ENCODE assay signal across 1 cellular context in the genomic region with DNA sequence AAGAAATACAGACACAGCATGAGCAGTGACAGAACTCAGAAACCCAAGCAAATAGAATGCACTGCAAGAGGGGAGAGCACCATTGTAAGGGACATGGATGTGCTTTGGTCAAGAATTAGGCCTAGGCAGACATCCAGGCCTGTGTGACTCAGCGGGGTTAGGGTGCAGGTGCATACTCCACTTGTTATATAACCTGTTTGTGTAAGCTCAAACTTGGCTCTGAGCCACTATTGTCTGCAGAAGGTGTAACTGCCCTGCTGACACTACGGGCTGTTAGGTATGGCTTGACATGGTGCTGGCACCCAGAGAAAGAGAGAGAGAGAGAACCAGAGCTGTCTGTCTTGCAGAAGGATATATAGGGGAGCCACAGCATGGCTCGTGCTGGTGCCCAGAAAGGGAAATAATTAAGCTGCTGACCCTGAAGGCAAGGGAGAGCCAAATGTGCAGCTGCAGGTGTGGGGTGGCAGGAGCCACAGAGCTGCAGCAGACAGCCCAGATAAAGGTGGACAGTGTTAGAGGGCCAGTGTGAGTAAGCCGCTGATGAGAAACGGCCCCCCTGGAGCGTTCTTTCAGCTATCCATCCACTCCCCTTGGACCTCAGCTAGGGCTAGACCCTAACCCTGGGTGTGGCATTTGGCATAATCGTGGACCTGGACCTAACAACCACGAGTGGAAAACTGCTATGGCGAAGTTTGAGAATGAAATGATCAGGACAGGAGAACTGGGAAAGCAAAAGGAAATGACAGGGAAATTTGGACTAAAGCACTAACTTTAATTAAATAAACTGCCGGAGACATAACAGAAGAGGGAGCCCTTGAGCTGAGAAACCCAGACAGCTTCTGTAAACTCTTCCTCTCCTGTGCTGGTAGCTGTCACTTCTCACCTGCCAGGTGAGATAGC.
TF ChIP-seq lines count a peak whose summit lies in the region.

No MANE protein-coding gene starts in this region.

TF ChIP-seq in HepG2, 621 proteins besides CTCF, POLR2A, EP300 and RAD21 (continued from another document and continues in another):
- TF ChIP-seq, protein P1, sequence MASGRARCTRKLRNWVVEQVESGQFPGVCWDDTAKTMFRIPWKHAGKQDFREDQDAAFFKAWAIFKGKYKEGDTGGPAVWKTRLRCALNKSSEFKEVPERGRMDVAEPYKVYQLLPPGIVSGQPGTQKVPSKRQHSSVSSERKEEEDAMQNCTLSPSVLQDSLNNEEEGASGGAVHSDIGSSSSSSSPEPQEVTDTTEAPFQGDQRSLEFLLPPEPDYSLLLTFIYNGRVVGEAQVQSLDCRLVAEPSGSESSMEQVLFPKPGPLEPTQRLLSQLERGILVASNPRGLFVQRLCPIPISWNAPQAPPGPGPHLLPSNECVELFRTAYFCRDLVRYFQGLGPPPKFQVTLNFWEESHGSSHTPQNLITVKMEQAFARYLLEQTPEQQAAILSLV (CRISPR knock-in tag; IDR thresholded peaks at IDR 0.05; ENCODE audit: borderline replicate concordance): no peak
- TF ChIP-seq ZNF614 (CRISPR knock-in tag; IDR thresholded peaks at IDR 0.05; ENCODE audit: borderline replicate concordance) (no peak), ZSCAN22 (CRISPR knock-in tag; IDR thresholded peaks at IDR 0.05) (no peak), HDAC1 (CRISPR knock-in tag; IDR thresholded peaks at IDR 0.05) (peak; percentile 56), ZBTB3 (CRISPR knock-in tag; IDR thresholded peaks at IDR 0.05; ENCODE audit: borderline replicate concordance, low read depth) (no peak), ZNF44 (CRISPR knock-in tag; IDR thresholded peaks at IDR 0.05) (no peak), ZNF644 (CRISPR knock-in tag; IDR thresholded peaks at IDR 0.05; ENCODE audit: low read depth) (peak; percentile 59), CEBPG (CRISPR knock-in tag; IDR thresholded peaks at IDR 0.05) (0 out of 2 replicates have a peak, but pooled peaks have one; percentile 39), ZSCAN21 (CRISPR knock-in tag; IDR thresholded peaks at IDR 0.05; ENCODE audit: borderline replicate concordance) (0 out of 2 replicates have a peak, but pooled peaks have one; percentile 27), ARHGAP35 (CRISPR knock-in tag; IDR thresholded peaks at IDR 0.05; ENCODE audit: borderline replicate concordance) (0 out of 2 replicates have a peak, but pooled peaks have one; percentile 47), KMT2B (CRISPR knock-in tag; IDR thresholded peaks at IDR 0.05) (no peak), KDM1A (CRISPR knock-in tag; IDR thresholded peaks at IDR 0.05) (0 out of 2 replicates have a peak, but pooled peaks have one; percentile 50), MED1 (CRISPR knock-in tag; IDR thresholded peaks at IDR 0.05) (peak; percentile 40), SNAPC2 (CRISPR knock-in tag; IDR thresholded peaks at IDR 0.05) (no peak), POLR2AphosphoS5 (IDR thresholded peaks at IDR 0.05; ENCODE audit: low read depth, low read length) (no peak), RARA (CRISPR knock-in tag; IDR thresholded peaks at IDR 0.05) (peak; percentile 60), ZNF563 (CRISPR knock-in tag; IDR thresholded peaks at IDR 0.05) (no peak), RCOR2 (CRISPR knock-in tag; IDR thresholded peaks at IDR 0.05) (peak; percentile 81; the same call in 1 of the 2 replicates), ZC3H13 (CRISPR knock-in tag; IDR thresholded peaks at IDR 0.05) (no peak), LCORL (IDR thresholded peaks at IDR 0.05) (peak; percentile 34; the same call in 1 of the 2 replicates), LCORL (CRISPR knock-in tag; IDR thresholded peaks at IDR 0.05) (peak; percentile 51; the same call in 1 of the 2 replicates), NR2F6 (IDR thresholded peaks at IDR 0.05) (no peak), NR2F6 (CRISPR knock-in tag; IDR thresholded peaks at IDR 0.05) (peak; percentile 50; the same call in 1 of the 2 replicates), ZNF841 (CRISPR knock-in tag; IDR thresholded peaks at IDR 0.05; ENCODE audit: borderline replicate concordance) (0 out of 2 replicates have a peak, but pooled peaks have one; percentile 34), U2AF1 (optimal IDR thresholded peaks at IDR 0.05; ENCODE audit: low read depth, low read length) (no peak), DPF2 (CRISPR knock-in tag; IDR thresholded peaks at IDR 0.05; ENCODE audit: borderline replicate concordance, low read depth) (no peak), ZFP1 (CRISPR knock-in tag; IDR thresholded peaks at IDR 0.05) (no peak), DMAP1 (CRISPR knock-in tag; IDR thresholded peaks at IDR 0.05) (peak; percentile 64), ZNF124 (CRISPR knock-in tag; IDR thresholded peaks at IDR 0.05) (no peak), ZNF225 (CRISPR knock-in tag; IDR thresholded peaks at IDR 0.05) (no peak), JDP2 (CRISPR knock-in tag; IDR thresholded peaks at IDR 0.05; ENCODE audit: borderline replicate concordance) (no peak), XRCC5 (optimal IDR thresholded peaks at IDR 0.05; ENCODE audit: low read length) (peak; percentile 11), ZFP36L1 (CRISPR knock-in tag; IDR thresholded peaks at IDR 0.05) (no peak), NONO (IDR thresholded peaks at IDR 0.05) (no peak), NONO (CRISPR knock-in tag; conservative IDR thresholded peaks at IDR 0.05) (0 out of 2 replicates have a peak, but pooled peaks have one; percentile 38), NFE2 (CRISPR knock-in tag; IDR thresholded peaks at IDR 0.05) (peak; percentile 63; the same call in 1 of the 2 replicates), ZNF234 (CRISPR knock-in tag; conservative IDR thresholded peaks at IDR 0.05) (no peak)
- TF ChIP-seq, protein P2, sequence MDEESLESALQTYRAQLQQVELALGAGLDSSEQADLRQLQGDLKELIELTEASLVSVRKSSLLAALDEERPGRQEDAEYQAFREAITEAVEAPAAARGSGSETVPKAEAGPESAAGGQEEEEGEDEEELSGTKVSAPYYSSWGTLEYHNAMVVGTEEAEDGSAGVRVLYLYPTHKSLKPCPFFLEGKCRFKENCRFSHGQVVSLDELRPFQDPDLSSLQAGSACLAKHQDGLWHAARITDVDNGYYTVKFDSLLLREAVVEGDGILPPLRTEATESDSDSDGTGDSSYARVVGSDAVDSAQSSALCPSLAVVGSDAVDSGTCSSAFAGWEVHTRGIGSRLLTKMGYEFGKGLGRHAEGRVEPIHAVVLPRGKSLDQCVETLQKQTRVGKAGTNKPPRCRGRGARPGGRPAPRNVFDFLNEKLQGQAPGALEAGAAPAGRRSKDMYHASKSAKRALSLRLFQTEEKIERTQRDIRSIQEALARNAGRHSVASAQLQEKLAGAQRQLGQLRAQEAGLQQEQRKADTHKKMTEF (CRISPR knock-in tag; IDR thresholded peaks at IDR 0.05): peak; percentile 61
- TF ChIP-seq, protein P3, sequence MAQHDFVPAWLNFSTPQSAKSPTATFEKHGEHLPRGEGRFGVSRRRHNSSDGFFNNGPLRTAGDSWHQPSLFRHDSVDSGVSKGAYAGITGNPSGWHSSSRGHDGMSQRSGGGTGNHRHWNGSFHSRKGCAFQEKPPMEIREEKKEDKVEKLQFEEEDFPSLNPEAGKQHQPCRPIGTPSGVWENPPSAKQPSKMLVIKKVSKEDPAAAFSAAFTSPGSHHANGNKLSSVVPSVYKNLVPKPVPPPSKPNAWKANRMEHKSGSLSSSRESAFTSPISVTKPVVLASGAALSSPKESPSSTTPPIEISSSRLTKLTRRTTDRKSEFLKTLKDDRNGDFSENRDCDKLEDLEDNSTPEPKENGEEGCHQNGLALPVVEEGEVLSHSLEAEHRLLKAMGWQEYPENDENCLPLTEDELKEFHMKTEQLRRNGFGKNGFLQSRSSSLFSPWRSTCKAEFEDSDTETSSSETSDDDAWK (CRISPR knock-in tag; IDR thresholded peaks at IDR 0.05): no peak
- TF ChIP-seq, protein P4, sequence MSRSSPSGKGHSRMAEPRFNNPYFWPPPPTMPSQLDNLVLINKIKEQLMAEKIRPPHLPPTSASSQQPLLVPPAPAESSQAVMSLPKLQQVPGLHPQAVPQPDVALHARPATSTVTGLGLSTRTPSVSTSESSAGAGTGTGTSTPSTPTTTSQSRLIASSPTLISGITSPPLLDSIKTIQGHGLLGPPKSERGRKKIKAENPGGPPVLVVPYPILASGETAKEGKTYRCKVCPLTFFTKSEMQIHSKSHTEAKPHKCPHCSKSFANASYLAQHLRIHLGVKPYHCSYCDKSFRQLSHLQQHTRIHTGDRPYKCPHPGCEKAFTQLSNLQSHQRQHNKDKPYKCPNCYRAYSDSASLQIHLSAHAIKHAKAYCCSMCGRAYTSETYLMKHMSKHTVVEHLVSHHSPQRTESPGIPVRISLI (CRISPR knock-in tag; IDR thresholded peaks at IDR 0.05; ENCODE audit: borderline replicate concordance): no peak
- TF ChIP-seq, protein P5, sequence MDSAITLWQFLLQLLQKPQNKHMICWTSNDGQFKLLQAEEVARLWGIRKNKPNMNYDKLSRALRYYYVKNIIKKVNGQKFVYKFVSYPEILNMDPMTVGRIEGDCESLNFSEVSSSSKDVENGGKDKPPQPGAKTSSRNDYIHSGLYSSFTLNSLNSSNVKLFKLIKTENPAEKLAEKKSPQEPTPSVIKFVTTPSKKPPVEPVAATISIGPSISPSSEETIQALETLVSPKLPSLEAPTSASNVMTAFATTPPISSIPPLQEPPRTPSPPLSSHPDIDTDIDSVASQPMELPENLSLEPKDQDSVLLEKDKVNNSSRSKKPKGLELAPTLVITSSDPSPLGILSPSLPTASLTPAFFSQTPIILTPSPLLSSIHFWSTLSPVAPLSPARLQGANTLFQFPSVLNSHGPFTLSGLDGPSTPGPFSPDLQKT (CRISPR knock-in tag; IDR thresholded peaks at IDR 0.05; ENCODE audit: borderline replicate concordance): no peak
- TF ChIP-seq, protein P6, sequence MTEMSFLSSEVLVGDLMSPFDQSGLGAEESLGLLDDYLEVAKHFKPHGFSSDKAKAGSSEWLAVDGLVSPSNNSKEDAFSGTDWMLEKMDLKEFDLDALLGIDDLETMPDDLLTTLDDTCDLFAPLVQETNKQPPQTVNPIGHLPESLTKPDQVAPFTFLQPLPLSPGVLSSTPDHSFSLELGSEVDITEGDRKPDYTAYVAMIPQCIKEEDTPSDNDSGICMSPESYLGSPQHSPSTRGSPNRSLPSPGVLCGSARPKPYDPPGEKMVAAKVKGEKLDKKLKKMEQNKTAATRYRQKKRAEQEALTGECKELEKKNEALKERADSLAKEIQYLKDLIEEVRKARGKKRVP (CRISPR knock-in tag; IDR thresholded peaks at IDR 0.05): 0 out of 4 replicates have a peak, but pooled peaks of 1 of the 2 experiments have one; percentile 26
- TF ChIP-seq, protein P7, sequence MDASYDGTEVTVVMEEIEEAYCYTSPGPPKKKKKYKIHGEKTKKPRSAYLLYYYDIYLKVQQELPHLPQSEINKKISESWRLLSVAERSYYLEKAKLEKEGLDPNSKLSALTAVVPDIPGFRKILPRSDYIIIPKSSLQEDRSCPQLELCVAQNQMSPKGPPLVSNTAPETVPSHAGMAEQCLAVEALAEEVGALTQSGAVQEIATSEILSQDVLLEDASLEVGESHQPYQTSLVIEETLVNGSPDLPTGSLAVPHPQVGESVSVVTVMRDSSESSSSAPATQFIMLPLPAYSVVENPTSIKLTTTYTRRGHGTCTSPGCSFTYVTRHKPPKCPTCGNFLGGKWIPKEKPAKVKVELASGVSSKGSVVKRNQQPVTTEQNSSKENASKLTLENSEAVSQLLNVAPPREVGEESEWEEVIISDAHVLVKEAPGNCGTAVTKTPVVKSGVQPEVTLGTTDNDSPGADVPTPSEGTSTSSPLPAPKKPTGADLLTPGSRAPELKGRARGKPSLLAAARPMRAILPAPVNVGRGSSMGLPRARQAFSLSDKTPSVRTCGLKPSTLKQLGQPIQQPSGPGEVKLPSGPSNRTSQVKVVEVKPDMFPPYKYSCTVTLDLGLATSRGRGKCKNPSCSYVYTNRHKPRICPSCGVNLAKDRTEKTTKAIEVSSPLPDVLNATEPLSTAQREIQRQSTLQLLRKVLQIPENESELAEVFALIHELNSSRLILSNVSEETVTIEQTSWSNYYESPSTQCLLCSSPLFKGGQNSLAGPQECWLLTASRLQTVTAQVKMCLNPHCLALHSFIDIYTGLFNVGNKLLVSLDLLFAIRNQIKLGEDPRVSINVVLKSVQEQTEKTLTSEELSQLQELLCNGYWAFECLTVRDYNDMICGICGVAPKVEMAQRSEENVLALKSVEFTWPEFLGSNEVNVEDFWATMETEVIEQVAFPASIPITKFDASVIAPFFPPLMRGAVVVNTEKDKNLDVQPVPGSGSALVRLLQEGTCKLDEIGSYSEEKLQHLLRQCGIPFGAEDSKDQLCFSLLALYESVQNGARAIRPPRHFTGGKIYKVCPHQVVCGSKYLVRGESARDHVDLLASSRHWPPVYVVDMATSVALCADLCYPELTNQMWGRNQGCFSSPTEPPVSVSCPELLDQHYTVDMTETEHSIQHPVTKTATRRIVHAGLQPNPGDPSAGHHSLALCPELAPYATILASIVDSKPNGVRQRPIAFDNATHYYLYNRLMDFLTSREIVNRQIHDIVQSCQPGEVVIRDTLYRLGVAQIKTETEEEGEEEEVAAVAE (CRISPR knock-in tag; IDR thresholded peaks at IDR 0.05; ENCODE audit: borderline replicate concordance): no peak
- TF ChIP-seq, protein P8, sequence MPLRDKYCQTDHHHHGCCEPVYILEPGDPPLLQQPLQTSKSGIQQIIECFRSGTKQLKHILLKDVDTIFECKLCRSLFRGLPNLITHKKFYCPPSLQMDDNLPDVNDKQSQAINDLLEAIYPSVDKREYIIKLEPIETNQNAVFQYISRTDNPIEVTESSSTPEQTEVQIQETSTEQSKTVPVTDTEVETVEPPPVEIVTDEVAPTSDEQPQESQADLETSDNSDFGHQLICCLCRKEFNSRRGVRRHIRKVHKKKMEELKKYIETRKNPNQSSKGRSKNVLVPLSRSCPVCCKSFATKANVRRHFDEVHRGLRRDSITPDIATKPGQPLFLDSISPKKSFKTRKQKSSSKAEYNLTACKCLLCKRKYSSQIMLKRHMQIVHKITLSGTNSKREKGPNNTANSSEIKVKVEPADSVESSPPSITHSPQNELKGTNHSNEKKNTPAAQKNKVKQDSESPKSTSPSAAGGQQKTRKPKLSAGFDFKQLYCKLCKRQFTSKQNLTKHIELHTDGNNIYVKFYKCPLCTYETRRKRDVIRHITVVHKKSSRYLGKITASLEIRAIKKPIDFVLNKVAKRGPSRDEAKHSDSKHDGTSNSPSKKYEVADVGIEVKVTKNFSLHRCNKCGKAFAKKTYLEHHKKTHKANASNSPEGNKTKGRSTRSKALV (CRISPR knock-in tag; IDR thresholded peaks at IDR 0.05): no peak
- TF ChIP-seq, protein P9, sequence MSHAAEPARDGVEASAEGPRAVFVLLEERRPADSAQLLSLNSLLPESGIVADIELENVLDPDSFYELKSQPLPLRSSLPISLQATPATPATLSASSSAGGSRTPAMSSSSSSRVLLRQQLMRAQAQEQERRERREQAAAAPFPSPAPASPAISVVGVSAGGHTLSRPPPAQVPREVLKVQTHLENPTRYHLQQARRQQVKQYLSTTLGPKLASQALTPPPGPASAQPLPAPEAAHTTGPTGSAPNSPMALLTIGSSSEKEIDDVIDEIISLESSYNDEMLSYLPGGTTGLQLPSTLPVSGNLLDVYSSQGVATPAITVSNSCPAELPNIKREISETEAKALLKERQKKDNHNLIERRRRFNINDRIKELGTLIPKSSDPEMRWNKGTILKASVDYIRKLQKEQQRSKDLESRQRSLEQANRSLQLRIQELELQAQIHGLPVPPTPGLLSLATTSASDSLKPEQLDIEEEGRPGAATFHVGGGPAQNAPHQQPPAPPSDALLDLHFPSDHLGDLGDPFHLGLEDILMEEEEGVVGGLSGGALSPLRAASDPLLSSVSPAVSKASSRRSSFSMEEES (CRISPR knock-in tag; IDR thresholded peaks at IDR 0.05): peak; percentile 46; the same call in 1 of the 2 replicates
- TF ChIP-seq, protein P10, sequence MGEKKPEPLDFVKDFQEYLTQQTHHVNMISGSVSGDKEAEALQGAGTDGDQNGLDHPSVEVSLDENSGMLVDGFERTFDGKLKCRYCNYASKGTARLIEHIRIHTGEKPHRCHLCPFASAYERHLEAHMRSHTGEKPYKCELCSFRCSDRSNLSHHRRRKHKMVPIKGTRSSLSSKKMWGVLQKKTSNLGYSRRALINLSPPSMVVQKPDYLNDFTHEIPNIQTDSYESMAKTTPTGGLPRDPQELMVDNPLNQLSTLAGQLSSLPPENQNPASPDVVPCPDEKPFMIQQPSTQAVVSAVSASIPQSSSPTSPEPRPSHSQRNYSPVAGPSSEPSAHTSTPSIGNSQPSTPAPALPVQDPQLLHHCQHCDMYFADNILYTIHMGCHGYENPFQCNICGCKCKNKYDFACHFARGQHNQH (CRISPR knock-in tag; IDR thresholded peaks at IDR 0.05): no peak
